23 cellular contexts compared by ENCODE assay signal in the genomic region with DNA sequence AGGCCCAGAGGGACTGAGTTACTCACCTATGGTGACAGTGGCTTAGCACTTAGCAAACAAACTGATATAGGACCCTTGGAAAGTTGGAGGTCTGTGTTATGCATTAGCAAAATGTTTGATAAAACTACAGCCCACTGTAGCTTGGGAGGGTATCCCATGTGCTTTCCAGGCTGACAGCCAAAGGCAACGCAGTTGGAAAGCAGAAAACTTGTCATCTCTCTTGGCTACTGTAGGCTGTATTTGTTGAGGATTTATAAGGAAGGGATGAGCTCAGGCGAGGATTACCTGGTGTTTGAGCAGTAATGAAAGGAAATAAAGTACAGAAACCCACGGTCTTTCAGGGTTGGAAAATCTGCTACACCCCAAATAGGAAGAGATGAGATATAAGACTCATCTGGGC. TPM values are rescaled to one million over a fixed set of nuclear protein-coding genes. Genes with fewer than 3 reads are reported as not detected.
DNase-seq lines count a peak whose midpoint lies in the region; ATAC-seq and TF ChIP-seq lines count a peak whose summit lies in the region.
"Had no signal": no experiment of that assay in that cellular context is flagged by ENCODE, and none has a peak within 500 bp of the region (broad histone marks: within the 10 kb centered on the region; RNA-seq: fewer than 3 reads in every experiment).

No MANE protein-coding gene starts in this region.

- WGBS in spleen, 5 donors: 77 to 93% (median 92%) methylated on average over 3 of the region's 3 CpGs

- H3K27ac ChIP-seq in muscle layer of duodenum (ENCODE audit: low read length) (peak overlapping the region; percentile 72), gastrocnemius medialis (peak overlapping the region in 3 of 4 donors; percentile 4 to 39 (median 9)), spleen (no peak overlapping the region)
- H3K27ac ChIP-seq: A549, KMS-11 had no signal

- no peaks in the 10 kb centered on the region for H3K27me3 Mint-ChIP-seq in activated T-helper 17 cell treated with anti-CD3 and anti-CD28 coated beads, Interleukin-2, amount 50 U/mL, for 72 hours
- H3K27me3 Mint-ChIP-seq: B cell had no signal

- no peaks in the 10 kb centered on the region for H3K9me3 Mint-ChIP-seq in activated T-helper 17 cell treated with anti-CD3 and anti-CD28 coated beads, Interleukin-2, amount 50 U/mL, for 72 hours
- H3K9me3 Mint-ChIP-seq: CD14-positive monocyte had no signal

- intact Hi-C loops in Right ventricle myocardium superior (cut with DNase I): no loop called here
- intact Hi-C loops in left cardiac atrium (cut with DNase I): no loop called here
- intact Hi-C loops in gastrocnemius medialis (cut with DNase I; ENCODE audit: low total_unique reads): no loop called here
- intact Hi-C loops in spleen (cut with DNase I; ENCODE audit: low total_unique reads): no loop called here

- no peak for DNase-seq in Right ventricle myocardium superior
- DNase-seq in left cardiac atrium: no peak
- no peak for DNase-seq in gastrocnemius medialis
- DNase-seq in NCI-H510A treated with DMSO at 0.1 percent for 48 hours (lab: John Stamatoyannopoulos, UW): no peak
- DNase-seq in spleen: no peak
- DNase-seq: IMR-90, NCI-H1092 treated with DMSO at 0.1 percent for 48 hours, NCI-H1436 treated with DMSO at 0.1 percent for 48 hours, NCI-H2029, NCI-H2227 treated with DMSO at 0.1 percent for 48 hours, NCI-H524, NCI-H774, OCI-M1, SIG-M5 had no signal

- no peaks in the 10 kb centered on the region for H3K27me3 ChIP-seq in muscle layer of duodenum (ENCODE audit: low read depth, low read length)
- H3K27me3 ChIP-seq in gastrocnemius medialis: no peaks in the 10 kb centered on the region
- no peaks in the 10 kb centered on the region for H3K27me3 ChIP-seq in spleen (replicated peaks in 1 of 7)

- peak overlapping the region; percentile 61 for H3K27ac Mint-ChIP-seq in activated T-helper 17 cell treated with anti-CD3 and anti-CD28 coated beads, Interleukin-2, amount 50 U/mL, for 72 hours
- H3K27ac Mint-ChIP-seq: B cell had no signal

- H3K4me3 ChIP-seq in muscle layer of duodenum (ENCODE audit: low read depth in 1 of 2, low read length in 2 of 2): no peak overlapping the region
- H3K4me3 ChIP-seq in gastrocnemius medialis: no peak overlapping the region
- no peak overlapping the region for H3K4me3 ChIP-seq in spleen
- H3K4me3 ChIP-seq: A549 had no signal

- TF ChIP-seq POLR2A in gastrocnemius medialis (IDR thresholded peaks at IDR 0.05) (no peak), spleen (IDR thresholded peaks at IDR 0.05) (no peak)

- H3K4me3 Mint-ChIP-seq in activated T-helper 17 cell treated with anti-CD3 and anti-CD28 coated beads, Interleukin-2, amount 50 U/mL, for 72 hours: no peak overlapping the region
- H3K4me3 Mint-ChIP-seq: B cell, CD14-positive monocyte had no signal

- H3K4me1 ChIP-seq in muscle layer of duodenum (ENCODE audit: control insufficient read depth in 1 of 2, insufficient read depth in 2 of 2, low read length in 2 of 2) (peaks cover 11 to 34% of the 10 kb centered on the region in 2 donors), gastrocnemius medialis (peaks cover 25 to 28% of the 10 kb centered on the region in 2 donors), spleen (no peaks in the 10 kb centered on the region)
- H3K4me1 ChIP-seq: A549 had no signal

- H3K36me3 ChIP-seq in muscle layer of duodenum (ENCODE audit: control insufficient read depth in 1 of 2, insufficient read depth in 2 of 2, low read length in 2 of 2) (peaks cover 2 to 7% of the 10 kb centered on the region in 2 donors), gastrocnemius medialis (peaks cover 0 to 21% of the 10 kb centered on the region in 2 donors), spleen (peaks cover 0 to 91% (median 25%) of the 10 kb centered on the region in 6 donors)

- TF ChIP-seq CTCF in gastrocnemius medialis (IDR thresholded peaks at IDR 0.05 in 4 of 5, conservative IDR thresholded peaks at IDR 0.05 in 1 of 5) (no peak), spleen (IDR thresholded peaks at IDR 0.05 in 8 of 11, conservative IDR thresholded peaks at IDR 0.05 in 3 of 11) (no peak)

- peaks cover 62% of the 10 kb centered on the region for H3K36me3 Mint-ChIP-seq in activated T-helper 17 cell treated with anti-CD3 and anti-CD28 coated beads, Interleukin-2, amount 50 U/mL, for 72 hours (ENCODE audit: low read depth)

- H3K9me3 ChIP-seq in muscle layer of duodenum (ENCODE audit: control insufficient read depth in 1 of 2, low read length in 2 of 2) (no peaks in the 10 kb centered on the region), gastrocnemius medialis (no peaks in the 10 kb centered on the region), spleen (no peaks in the 10 kb centered on the region)
- H3K9me3 ChIP-seq: A549 had no signal

- in situ Hi-C loops in gastrocnemius medialis (cut with MboI; ENCODE audit: low sequenced_read_pairs in 4 of 4): loop anchor here in 1 of 4 donors (25.0 kb wide), 1 partner anchor 184 kb away; no protein-coding TSS in a partner anchor

- peaks cover 15% of the 10 kb centered on the region for H3K4me1 Mint-ChIP-seq in activated T-helper 17 cell treated with anti-CD3 and anti-CD28 coated beads, Interleukin-2, amount 50 U/mL, for 72 hours
- H3K4me1 Mint-ChIP-seq: B cell, CD14-positive monocyte had no signal

- ATAC-seq in Right ventricle myocardium superior (ENCODE audit: poor library complexity): peak; percentile 30
- no peak for ATAC-seq in left cardiac atrium
- no peak for ATAC-seq in activated T-helper 17 cell treated with anti-CD3 and anti-CD28 coated beads, Interleukin-2, amount 50 U/mL, for 72 hours (replicated peaks)
- ATAC-seq in gastrocnemius medialis: no peak
- no peak for ATAC-seq in HG03342 (IDR thresholded peaks at IDR 0.05; ENCODE audit: unreplicated experiment)
- ATAC-seq: HCT116 had no signal

RNA-seq across cellular contexts. Expression of a gene that starts 23.8 kb away (rescaled TPM):
- total RNA-seq in Right ventricle myocardium superior (33.7 TPM), left cardiac atrium (10 to 100 TPM; 30.5 to 36.8 TPM), gastrocnemius medialis (10 to 100 TPM; 32.1 to 84.4 (median 53.8) TPM), spleen (10 to 100 TPM; 39.8 to 74.2 (median 50.0) TPM)
- 10 to 100 TPM; 36.9 to 45.5 TPM for total RNA-seq in activated T-helper 17 cell treated with anti-CD3 and anti-CD28 coated beads, Interleukin-2, amount 50 U/mL, for 72 hours
- polyA plus RNA-seq in spleen: 10 to 100 TPM; 50.4 to 73.0 (median 56.8) TPM

RNA-seq across cellular contexts. Expression of a gene that starts 23.9 kb away (rescaled TPM):
- total RNA-seq in Right ventricle myocardium superior: 32.5 TPM
- total RNA-seq in left cardiac atrium: 10 to 100 TPM; 33.3 to 47.2 TPM
- total RNA-seq in activated T-helper 17 cell treated with anti-CD3 and anti-CD28 coated beads, Interleukin-2, amount 50 U/mL, for 72 hours: 100 to 1,000 TPM in 1 of 2 donors, 10 to 100 TPM in 1; 98.1 to 114 TPM
- 100 to 1,000 TPM in 1 of 4 donors, 10 to 100 TPM in 3; 38.9 to 180 (median 42.5) TPM for total RNA-seq in gastrocnemius medialis
- 10 to 100 TPM; 60.3 to 94.3 (median 85.5) TPM for total RNA-seq in spleen
- 10 to 100 TPM; 30.0 to 44.6 (median 35.3) TPM for polyA plus RNA-seq in spleen

RNA-seq across cellular contexts. Expression of a gene that starts 54.8 kb away (rescaled TPM):
- total RNA-seq in Right ventricle myocardium superior: 0.46 TPM
- total RNA-seq in left cardiac atrium: 1 to 10 TPM in 1 of 2 donors, under 1 TPM in 1; 0.74 to 1.1 TPM
- not detected for total RNA-seq in activated T-helper 17 cell treated with anti-CD3 and anti-CD28 coated beads, Interleukin-2, amount 50 U/mL, for 72 hours
- total RNA-seq in gastrocnemius medialis: 1 to 10 TPM in 1 of 4 donors, under 1 TPM in 1, not detected in 2; 0.13 to 1.0 TPM
- total RNA-seq in spleen: under 1 TPM in 3 of 7 donors, not detected in 4; 0.27 to 0.37 (median 0.35) TPM
- under 1 TPM; 0.28 to 0.82 (median 0.32) TPM for polyA plus RNA-seq in spleen
- total RNA-seq: B cell, IMR-90, RPMI7951 had no signal
- polyA plus RNA-seq: CD14-positive monocyte, IMR-90 had no signal

Comparison
In these comparisons a context has a peak if more than half of its experiments do, and no peak if none do; other contexts are left out.
1. H3K27ac ChIP-seq: peak in muscle layer of duodenum (single experiment) and gastrocnemius medialis (3 of 4); none in spleen (0 of 8).